In genomic region chr18:51342815-51343214, GRCh38 we compare ENCODE assay signal across 10 cellular contexts.
DNase-seq lines count a peak whose midpoint lies in the region; ATAC-seq and TF ChIP-seq lines count a peak whose summit lies in the region.
"Had no signal": no experiment of that assay in that cellular context is flagged by ENCODE, and none has a peak within 500 bp of the region (broad histone marks: within the 10 kb centered on the region; RNA-seq: fewer than 3 reads in every experiment).

No MANE protein-coding gene starts in this region.

- no peak overlapping the region for H3K4me3 ChIP-seq in astrocyte of the cerebellum (ENCODE audit: low read depth, low read length)

- DNase-seq in Daoy (ENCODE audit: low read depth) (peak; percentile 1), HT-29 (ENCODE audit: low spot score) (peak; percentile 83), astrocyte of the cerebellum (ENCODE audit: low read depth) (peak; percentile 53), pons (ENCODE audit: low spot score) (peak; percentile 24), dermis blood vessel endothelial cell (no peak)
- DNase-seq: amygdala, naive B cell had no signal

- ATAC-seq in GM18907 (IDR thresholded peaks at IDR 0.05; ENCODE audit: unreplicated experiment) (no peak), HG03520 (IDR thresholded peaks at IDR 0.05; ENCODE audit: unreplicated experiment) (no peak)
- ATAC-seq: Right ventricle myocardium inferior had no signal

- no peak for TF ChIP-seq CTCF in astrocyte of the cerebellum (IDR thresholded peaks at IDR 0.05; ENCODE audit: low read depth, low read length, missing control alignments)

- in situ Hi-C loops in astrocyte of the cerebellum (cut with HindIII; ENCODE audit: low sequenced_read_pairs), result no loop called here
